ENCODE assay signal across 20 cellular contexts in genomic region chr6:87822011-87822410, GRCh38.
"Had no signal": no experiment of that assay in that cellular context is flagged by ENCODE, and none has a peak within 500 bp of the region (broad histone marks: within the 10 kb centered on the region; RNA-seq: fewer than 3 reads in every experiment).

No MANE protein-coding gene starts in this region.

- H3K9me3 ChIP-seq: heart left ventricle, thyroid gland, upper lobe of right lung had no signal

- H3K4me3 Mint-ChIP-seq: activated CD8-positive, alpha-beta T cell treated with anti-CD3 and anti-CD28 coated beads, Interleukin-2, amount 10 ng/mL, durations not matched to agents 7 days and 5 days; activated naive CD8-positive, alpha-beta T cell; dendritic cell treated with granulocyte-macrophage colony-stimulating factor and Interleukin-4, amounts not matched to agents 40 ng/mL and 50 ng/mL, for 4 days; naive thymus-derived CD8-positive, alpha-beta T cell; T-cell had no signal

- DNase-seq: activated CD4-positive, alpha-beta T cell treated with anti-CD3 and anti-CD28 coated beads for 1 hour; activated CD4-positive, alpha-beta T cell treated with anti-CD3 and anti-CD28 coated beads, Interleukin-2, amount 50 U/mL, for 1 hour; activated CD8-positive, alpha-beta T cell treated with anti-CD3 and anti-CD28 coated beads, Interleukin-2, amount 10 ng/mL, durations not matched to agents 7 days and 5 days; activated naive CD4-positive, alpha-beta T cell; activated T-cell treated with anti-CD3 and anti-CD28 coated beads, Interleukin-2, amount 50 U/mL, for 1 hour; effector CD8-positive, alpha-beta T cell; heart left ventricle; naive thymus-derived CD8-positive, alpha-beta T cell; retina; stimulated activated CD4-positive, alpha-beta T cell treated with anti-CD3 and anti-CD28 coated beads, Interleukin-4, amount 100 ng/mL, for 4 hours; stimulated activated naive CD8-positive, alpha-beta T cell treated with anti-CD3 and anti-CD28 coated beads, Interleukin-15, Interleukin-2, amounts not matched to agents 100 U/mL and 50 U/mL, for 24 hours; T-cell; thyroid gland; upper lobe of right lung had no signal

- H3K4me1 ChIP-seq: thyroid gland had no signal

- ATAC-seq: activated CD8-positive, alpha-beta T cell treated with anti-CD3 and anti-CD28 coated beads, Interleukin-2, amount 10 ng/mL, durations not matched to agents 7 days and 5 days; heart left ventricle; naive thymus-derived CD8-positive, alpha-beta T cell; SK-N-SH treated with all-trans-retinoic acid at 6 μM for 48 hours; stimulated activated naive CD8-positive, alpha-beta T cell treated with anti-CD3 and anti-CD28 coated beads, Interleukin-15, Interleukin-2, amounts not matched to agents 100 U/mL and 50 U/mL, for 24 hours; T-cell; upper lobe of right lung had no signal

- H3K36me3 Mint-ChIP-seq: activated naive CD8-positive, alpha-beta T cell; naive thymus-derived CD8-positive, alpha-beta T cell; T-cell had no signal

- H3K27ac Mint-ChIP-seq: activated CD8-positive, alpha-beta T cell treated with anti-CD3 and anti-CD28 coated beads, Interleukin-2, amount 10 ng/mL, durations not matched to agents 7 days and 5 days; activated naive CD8-positive, alpha-beta T cell; activated T-helper 2 cell treated with anti-CD3 and anti-CD28 coated beads, Interferon-gamma antibody, Interleukin-2, Interleukin-4, amounts not matched to agents 10 μg/mL and 5 μg/mL and 100 μg/mL, durations not matched to agents 14 hours and 24 hours and 36 hours; dendritic cell treated with granulocyte-macrophage colony-stimulating factor and Interleukin-4, amounts not matched to agents 40 ng/mL and 50 ng/mL, for 4 days; naive thymus-derived CD8-positive, alpha-beta T cell; progenitor cell of endocrine pancreas; T-cell had no signal

- H3K4me3 ChIP-seq: heart left ventricle, lung, thyroid gland, upper lobe of right lung had no signal

- H3K27me3 ChIP-seq: heart left ventricle, thyroid gland, upper lobe of right lung had no signal

- H3K27me3 Mint-ChIP-seq: activated naive CD8-positive, alpha-beta T cell; dendritic cell treated with granulocyte-macrophage colony-stimulating factor and Interleukin-4, amounts not matched to agents 40 ng/mL and 50 ng/mL, for 4 days; progenitor cell of endocrine pancreas; T-cell had no signal

- H3K9me3 Mint-ChIP-seq: activated T-helper 2 cell treated with anti-CD3 and anti-CD28 coated beads, Interferon-gamma antibody, Interleukin-2, Interleukin-4, amounts not matched to agents 10 μg/mL and 5 μg/mL and 100 μg/mL, durations not matched to agents 14 hours and 24 hours and 36 hours; dendritic cell treated with granulocyte-macrophage colony-stimulating factor and Interleukin-4, amounts not matched to agents 40 ng/mL and 50 ng/mL, for 4 days; naive thymus-derived CD8-positive, alpha-beta T cell; T-cell had no signal

- H3K27ac ChIP-seq: heart left ventricle, thyroid gland, upper lobe of right lung had no signal

- H3K36me3 ChIP-seq: heart left ventricle, thyroid gland, upper lobe of right lung had no signal
